Comparison of ENCODE assay signal across 2 cellular contexts in the genomic region with DNA sequence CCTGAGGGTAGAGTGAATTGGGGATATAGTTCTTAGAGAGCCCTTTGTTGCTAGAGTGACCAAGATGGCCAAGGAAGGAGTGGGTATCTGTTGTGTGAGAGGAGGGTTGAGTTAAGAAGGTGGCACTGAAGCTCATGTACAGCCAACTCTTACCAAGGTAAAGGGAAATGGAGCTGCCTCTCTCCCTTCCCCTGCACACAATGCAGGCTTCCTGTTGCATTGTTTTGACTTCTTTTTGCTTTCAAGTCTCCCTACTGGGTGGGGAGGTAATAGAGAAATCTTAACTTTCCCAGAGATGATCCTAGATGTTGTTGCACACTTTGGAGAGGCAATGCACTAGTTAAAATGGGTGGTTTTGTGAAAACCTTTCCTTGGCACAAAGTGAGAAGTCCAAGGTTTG.
TF ChIP-seq lines count a peak whose summit lies in the region.

No MANE protein-coding gene starts in this region.

TF ChIP-seq in GM23338, 12 proteins besides CTCF, POLR2A, EP300 and RAD21 (continues in another document):
- TF ChIP-seq EZH2phosphoT487 (IDR thresholded peaks at IDR 0.05; ENCODE audit: unreplicated experiment) (no peak), ZNF331 (CRISPR knock-in tag; IDR thresholded peaks at IDR 0.05; ENCODE audit: low read depth) (no peak), POLR2AphosphoS5 (IDR thresholded peaks at IDR 0.05; ENCODE audit: low read depth) (no peak), STAT1 (IDR thresholded peaks at IDR 0.05; ENCODE audit: unreplicated experiment) (no peak), JUNB (IDR thresholded peaks at IDR 0.05; ENCODE audit: unreplicated experiment) (no peak), CREB1 (CRISPR knock-in tag; IDR thresholded peaks at IDR 0.05; ENCODE audit: low read depth) (no peak), NANOG (IDR thresholded peaks at IDR 0.05; ENCODE audit: borderline replicate concordance) (no peak), EZH2 (IDR thresholded peaks at IDR 0.05; ENCODE audit: low read depth, unreplicated experiment) (no peak), ZNF114 (CRISPR knock-in tag; IDR thresholded peaks at IDR 0.05) (no peak)
- TF ChIP-seq, protein P1, sequence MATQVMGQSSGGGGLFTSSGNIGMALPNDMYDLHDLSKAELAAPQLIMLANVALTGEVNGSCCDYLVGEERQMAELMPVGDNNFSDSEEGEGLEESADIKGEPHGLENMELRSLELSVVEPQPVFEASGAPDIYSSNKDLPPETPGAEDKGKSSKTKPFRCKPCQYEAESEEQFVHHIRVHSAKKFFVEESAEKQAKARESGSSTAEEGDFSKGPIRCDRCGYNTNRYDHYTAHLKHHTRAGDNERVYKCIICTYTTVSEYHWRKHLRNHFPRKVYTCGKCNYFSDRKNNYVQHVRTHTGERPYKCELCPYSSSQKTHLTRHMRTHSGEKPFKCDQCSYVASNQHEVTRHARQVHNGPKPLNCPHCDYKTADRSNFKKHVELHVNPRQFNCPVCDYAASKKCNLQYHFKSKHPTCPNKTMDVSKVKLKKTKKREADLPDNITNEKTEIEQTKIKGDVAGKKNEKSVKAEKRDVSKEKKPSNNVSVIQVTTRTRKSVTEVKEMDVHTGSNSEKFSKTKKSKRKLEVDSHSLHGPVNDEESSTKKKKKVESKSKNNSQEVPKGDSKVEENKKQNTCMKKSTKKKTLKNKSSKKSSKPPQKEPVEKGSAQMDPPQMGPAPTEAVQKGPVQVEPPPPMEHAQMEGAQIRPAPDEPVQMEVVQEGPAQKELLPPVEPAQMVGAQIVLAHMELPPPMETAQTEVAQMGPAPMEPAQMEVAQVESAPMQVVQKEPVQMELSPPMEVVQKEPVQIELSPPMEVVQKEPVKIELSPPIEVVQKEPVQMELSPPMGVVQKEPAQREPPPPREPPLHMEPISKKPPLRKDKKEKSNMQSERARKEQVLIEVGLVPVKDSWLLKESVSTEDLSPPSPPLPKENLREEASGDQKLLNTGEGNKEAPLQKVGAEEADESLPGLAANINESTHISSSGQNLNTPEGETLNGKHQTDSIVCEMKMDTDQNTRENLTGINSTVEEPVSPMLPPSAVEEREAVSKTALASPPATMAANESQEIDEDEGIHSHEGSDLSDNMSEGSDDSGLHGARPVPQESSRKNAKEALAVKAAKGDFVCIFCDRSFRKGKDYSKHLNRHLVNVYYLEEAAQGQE (IDR thresholded peaks at IDR 0.05; ENCODE audit: unreplicated experiment), result no peak
- TF ChIP-seq, protein P2, sequence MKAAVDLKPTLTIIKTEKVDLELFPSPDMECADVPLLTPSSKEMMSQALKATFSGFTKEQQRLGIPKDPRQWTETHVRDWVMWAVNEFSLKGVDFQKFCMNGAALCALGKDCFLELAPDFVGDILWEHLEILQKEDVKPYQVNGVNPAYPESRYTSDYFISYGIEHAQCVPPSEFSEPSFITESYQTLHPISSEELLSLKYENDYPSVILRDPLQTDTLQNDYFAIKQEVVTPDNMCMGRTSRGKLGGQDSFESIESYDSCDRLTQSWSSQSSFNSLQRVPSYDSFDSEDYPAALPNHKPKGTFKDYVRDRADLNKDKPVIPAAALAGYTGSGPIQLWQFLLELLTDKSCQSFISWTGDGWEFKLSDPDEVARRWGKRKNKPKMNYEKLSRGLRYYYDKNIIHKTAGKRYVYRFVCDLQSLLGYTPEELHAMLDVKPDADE (IDR thresholded peaks at IDR 0.05), result no peak

TF ChIP-seq in H1, 55 proteins besides CTCF, POLR2A, EP300 and RAD21:
- TF ChIP-seq SP1 (IDR thresholded peaks at IDR 0.05; ENCODE audit: low read depth, low read length), result no peak
- TF ChIP-seq FOSL1 (IDR thresholded peaks at IDR 0.05; ENCODE audit: insufficient read depth, low read depth, low read length), result no peak
- TF ChIP-seq SIRT6 (IDR thresholded peaks at IDR 0.05; ENCODE audit: low read length), result no peak
- no peak for TF ChIP-seq CHD1 (IDR thresholded peaks at IDR 0.05; ENCODE audit: low read depth, low read length)
- TF ChIP-seq, protein P3, sequence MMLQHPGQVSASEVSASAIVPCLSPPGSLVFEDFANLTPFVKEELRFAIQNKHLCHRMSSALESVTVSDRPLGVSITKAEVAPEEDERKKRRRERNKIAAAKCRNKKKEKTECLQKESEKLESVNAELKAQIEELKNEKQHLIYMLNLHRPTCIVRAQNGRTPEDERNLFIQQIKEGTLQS (IDR thresholded peaks at IDR 0.05; ENCODE audit: insufficient read depth, low read depth, low read length), result no peak
- TF ChIP-seq NRF1 (IDR thresholded peaks at IDR 0.05; ENCODE audit: low read depth, low read length), result no peak
- TF ChIP-seq HDAC2 (IDR thresholded peaks at IDR 0.05; ENCODE audit: borderline replicate concordance in 1 of 2, low read depth in 2 of 2, low read length in 2 of 2), result no peak
- no peak for TF ChIP-seq ZNF274 (IDR thresholded peaks at IDR 0.05; ENCODE audit: borderline replicate concordance, extremely low read depth, low read length)
- no peak for TF ChIP-seq RFX5 (IDR thresholded peaks at IDR 0.05; ENCODE audit: borderline replicate concordance, low read depth, low read length)
- no peak for TF ChIP-seq SRF (IDR thresholded peaks at IDR 0.05; ENCODE audit: low read depth, low read length)
- TF ChIP-seq TEAD4 (IDR thresholded peaks at IDR 0.05; ENCODE audit: low read depth, low read length), result no peak
- TF ChIP-seq KDM4A (IDR thresholded peaks at IDR 0.05; ENCODE audit: low read depth, low read length, severe bottlenecking), result no peak
- no peak for TF ChIP-seq TCF12 (IDR thresholded peaks at IDR 0.05; ENCODE audit: low read depth, low read length)
- no peak for TF ChIP-seq ASH2L (IDR thresholded peaks at IDR 0.05; ENCODE audit: low read length)
- TF ChIP-seq, protein P4, sequence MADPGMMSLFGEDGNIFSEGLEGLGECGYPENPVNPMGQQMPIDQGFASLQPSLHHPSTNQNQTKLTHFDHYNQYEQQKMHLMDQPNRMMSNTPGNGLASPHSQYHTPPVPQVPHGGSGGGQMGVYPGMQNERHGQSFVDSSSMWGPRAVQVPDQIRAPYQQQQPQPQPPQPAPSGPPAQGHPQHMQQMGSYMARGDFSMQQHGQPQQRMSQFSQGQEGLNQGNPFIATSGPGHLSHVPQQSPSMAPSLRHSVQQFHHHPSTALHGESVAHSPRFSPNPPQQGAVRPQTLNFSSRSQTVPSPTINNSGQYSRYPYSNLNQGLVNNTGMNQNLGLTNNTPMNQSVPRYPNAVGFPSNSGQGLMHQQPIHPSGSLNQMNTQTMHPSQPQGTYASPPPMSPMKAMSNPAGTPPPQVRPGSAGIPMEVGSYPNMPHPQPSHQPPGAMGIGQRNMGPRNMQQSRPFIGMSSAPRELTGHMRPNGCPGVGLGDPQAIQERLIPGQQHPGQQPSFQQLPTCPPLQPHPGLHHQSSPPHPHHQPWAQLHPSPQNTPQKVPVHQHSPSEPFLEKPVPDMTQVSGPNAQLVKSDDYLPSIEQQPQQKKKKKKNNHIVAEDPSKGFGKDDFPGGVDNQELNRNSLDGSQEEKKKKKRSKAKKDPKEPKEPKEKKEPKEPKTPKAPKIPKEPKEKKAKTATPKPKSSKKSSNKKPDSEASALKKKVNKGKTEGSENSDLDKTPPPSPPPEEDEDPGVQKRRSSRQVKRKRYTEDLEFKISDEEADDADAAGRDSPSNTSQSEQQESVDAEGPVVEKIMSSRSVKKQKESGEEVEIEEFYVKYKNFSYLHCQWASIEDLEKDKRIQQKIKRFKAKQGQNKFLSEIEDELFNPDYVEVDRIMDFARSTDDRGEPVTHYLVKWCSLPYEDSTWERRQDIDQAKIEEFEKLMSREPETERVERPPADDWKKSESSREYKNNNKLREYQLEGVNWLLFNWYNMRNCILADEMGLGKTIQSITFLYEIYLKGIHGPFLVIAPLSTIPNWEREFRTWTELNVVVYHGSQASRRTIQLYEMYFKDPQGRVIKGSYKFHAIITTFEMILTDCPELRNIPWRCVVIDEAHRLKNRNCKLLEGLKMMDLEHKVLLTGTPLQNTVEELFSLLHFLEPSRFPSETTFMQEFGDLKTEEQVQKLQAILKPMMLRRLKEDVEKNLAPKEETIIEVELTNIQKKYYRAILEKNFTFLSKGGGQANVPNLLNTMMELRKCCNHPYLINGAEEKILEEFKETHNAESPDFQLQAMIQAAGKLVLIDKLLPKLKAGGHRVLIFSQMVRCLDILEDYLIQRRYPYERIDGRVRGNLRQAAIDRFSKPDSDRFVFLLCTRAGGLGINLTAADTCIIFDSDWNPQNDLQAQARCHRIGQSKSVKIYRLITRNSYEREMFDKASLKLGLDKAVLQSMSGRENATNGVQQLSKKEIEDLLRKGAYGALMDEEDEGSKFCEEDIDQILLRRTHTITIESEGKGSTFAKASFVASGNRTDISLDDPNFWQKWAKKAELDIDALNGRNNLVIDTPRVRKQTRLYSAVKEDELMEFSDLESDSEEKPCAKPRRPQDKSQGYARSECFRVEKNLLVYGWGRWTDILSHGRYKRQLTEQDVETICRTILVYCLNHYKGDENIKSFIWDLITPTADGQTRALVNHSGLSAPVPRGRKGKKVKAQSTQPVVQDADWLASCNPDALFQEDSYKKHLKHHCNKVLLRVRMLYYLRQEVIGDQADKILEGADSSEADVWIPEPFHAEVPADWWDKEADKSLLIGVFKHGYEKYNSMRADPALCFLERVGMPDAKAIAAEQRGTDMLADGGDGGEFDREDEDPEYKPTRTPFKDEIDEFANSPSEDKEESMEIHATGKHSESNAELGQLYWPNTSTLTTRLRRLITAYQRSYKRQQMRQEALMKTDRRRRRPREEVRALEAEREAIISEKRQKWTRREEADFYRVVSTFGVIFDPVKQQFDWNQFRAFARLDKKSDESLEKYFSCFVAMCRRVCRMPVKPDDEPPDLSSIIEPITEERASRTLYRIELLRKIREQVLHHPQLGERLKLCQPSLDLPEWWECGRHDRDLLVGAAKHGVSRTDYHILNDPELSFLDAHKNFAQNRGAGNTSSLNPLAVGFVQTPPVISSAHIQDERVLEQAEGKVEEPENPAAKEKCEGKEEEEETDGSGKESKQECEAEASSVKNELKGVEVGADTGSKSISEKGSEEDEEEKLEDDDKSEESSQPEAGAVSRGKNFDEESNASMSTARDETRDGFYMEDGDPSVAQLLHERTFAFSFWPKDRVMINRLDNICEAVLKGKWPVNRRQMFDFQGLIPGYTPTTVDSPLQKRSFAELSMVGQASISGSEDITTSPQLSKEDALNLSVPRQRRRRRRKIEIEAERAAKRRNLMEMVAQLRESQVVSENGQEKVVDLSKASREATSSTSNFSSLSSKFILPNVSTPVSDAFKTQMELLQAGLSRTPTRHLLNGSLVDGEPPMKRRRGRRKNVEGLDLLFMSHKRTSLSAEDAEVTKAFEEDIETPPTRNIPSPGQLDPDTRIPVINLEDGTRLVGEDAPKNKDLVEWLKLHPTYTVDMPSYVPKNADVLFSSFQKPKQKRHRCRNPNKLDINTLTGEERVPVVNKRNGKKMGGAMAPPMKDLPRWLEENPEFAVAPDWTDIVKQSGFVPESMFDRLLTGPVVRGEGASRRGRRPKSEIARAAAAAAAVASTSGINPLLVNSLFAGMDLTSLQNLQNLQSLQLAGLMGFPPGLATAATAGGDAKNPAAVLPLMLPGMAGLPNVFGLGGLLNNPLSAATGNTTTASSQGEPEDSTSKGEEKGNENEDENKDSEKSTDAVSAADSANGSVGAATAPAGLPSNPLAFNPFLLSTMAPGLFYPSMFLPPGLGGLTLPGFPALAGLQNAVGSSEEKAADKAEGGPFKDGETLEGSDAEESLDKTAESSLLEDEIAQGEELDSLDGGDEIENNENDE (IDR thresholded peaks at IDR 0.05; ENCODE audit: insufficient replicate concordance, low read length), result no peak
- TF ChIP-seq SAP30 (IDR thresholded peaks at IDR 0.05; ENCODE audit: insufficient read depth, insufficient replicate concordance, low read length), result no peak
TF ChIP-seq in H1: peak in this region for 0.
